22 cellular contexts compared by ENCODE assay signal in the genomic region with DNA sequence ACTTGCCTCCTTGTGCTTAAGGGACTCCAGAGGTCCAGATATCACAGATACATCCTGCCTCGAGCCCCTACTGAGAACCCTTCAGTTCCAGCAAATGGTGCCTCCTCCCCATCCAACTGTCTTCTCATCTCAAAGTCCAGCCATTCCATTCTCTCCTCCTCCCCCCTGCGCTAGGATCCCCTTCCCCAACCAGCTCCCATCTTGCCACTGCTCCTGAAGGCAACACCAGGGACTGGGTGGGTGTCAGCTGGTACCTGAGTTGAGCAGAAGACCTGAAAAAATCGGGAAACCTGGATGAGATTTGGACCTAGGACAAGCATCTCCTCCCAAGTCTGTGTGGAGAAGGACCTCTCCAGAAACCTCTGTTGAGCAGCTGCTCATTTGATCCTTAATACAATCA. TPM values are rescaled to one million over a fixed set of nuclear protein-coding genes. Genes with fewer than 3 reads are reported as not detected.
DNase-seq lines count a peak whose midpoint lies in the region; ATAC-seq, FAIRE-seq and TF ChIP-seq lines count a peak whose summit lies in the region.
"Had no signal": no experiment of that assay in that cellular context is flagged by ENCODE, and none has a peak within 500 bp of the region (broad histone marks: within the 10 kb centered on the region; RNA-seq: fewer than 3 reads in every experiment).

No MANE protein-coding gene starts in this region.

- intact Hi-C loops in left ventricle myocardium superior (cut with micrococcal nuclease) (loop anchor here (10.0 kb wide), 1 partner anchor 167 kb away; the partner anchor contains the start of gene RPS17), ascending aorta (cut with DNase I) (no loop called here)

- H3K79me2 ChIP-seq in osteoblast (ENCODE audit: insufficient read depth, low read length): no peaks in the 10 kb centered on the region

- CTCF ChIA-PET in HEK293 (lab: Yijun Ruan, JAX): interaction anchor here (0.6 kb wide), 1 partner anchor 1578 kb away, joined by 3 read pairs; the partner anchor contains the start of gene CFAP161

- no peaks in the 10 kb centered on the region for H4K20me1 ChIP-seq in osteoblast (ENCODE audit: insufficient read depth, low read length)

- H3K36me3 ChIP-seq in HEK293 (ENCODE audit: control insufficient read depth in 2 of 2, insufficient read depth in 1 of 2, low read length in 2 of 2): no peaks in the 10 kb centered on the region
- no peaks in the 10 kb centered on the region for H3K36me3 ChIP-seq in osteoblast (ENCODE audit: insufficient read depth, low read length)
- no peaks in the 10 kb centered on the region for H3K36me3 ChIP-seq in ascending aorta
- H3K36me3 ChIP-seq: BE2C had no signal

- H3K9me3 ChIP-seq in HEK293 (ENCODE audit: control insufficient read depth, insufficient read depth, low read depth, low read length) (no peaks in the 10 kb centered on the region), osteoblast (ENCODE audit: low read depth, low read length) (no peaks in the 10 kb centered on the region), ascending aorta (no peaks in the 10 kb centered on the region)
- H3K9me3 ChIP-seq: BE2C had no signal

- H3K27ac ChIP-seq in HEK293 (ENCODE audit: extremely low read depth, low read depth, low read length) (no peak overlapping the region), osteoblast (ENCODE audit: low read depth, low read length) (no peak overlapping the region), ascending aorta (no peak overlapping the region)

- H3K4me1 ChIP-seq in HEK293 (ENCODE audit: control insufficient read depth, insufficient read depth, low read length) (peaks cover 3% of the 10 kb centered on the region), osteoblast (ENCODE audit: insufficient read depth, low read length) (peaks cover 5% of the 10 kb centered on the region), ascending aorta (peaks cover 7 to 11% of the 10 kb centered on the region in 2 donors)

- H3K4me3 ChIP-seq in HEK293 (ENCODE audit: low read depth, low read length): no peak overlapping the region
- H3K4me3 ChIP-seq in osteoblast (ENCODE audit: insufficient read depth, low read length): no peak overlapping the region
- H3K4me3 ChIP-seq in ascending aorta: no peak overlapping the region
- H3K4me3 ChIP-seq: GM23338 had no signal

- no peaks in the 10 kb centered on the region for H3K27me3 ChIP-seq in osteoblast (ENCODE audit: insufficient read depth, low read length)
- no peaks in the 10 kb centered on the region for H3K27me3 ChIP-seq in ascending aorta
- H3K27me3 ChIP-seq: BE2C had no signal

- DNase-seq in mesenteric fat pad (ENCODE audit: low spot score): peak; percentile 53
- peak; percentile 51 for DNase-seq in osteoblast (ENCODE audit: insufficient read length, low spot score, missing footprints)
- no peak for DNase-seq in left ventricle myocardium superior
- DNase-seq in NCI-H446 treated with DMSO at 0.1 percent for 48 hours (lab: John Stamatoyannopoulos, UW): no peak
- DNase-seq in ascending aorta (ENCODE audit: low spot score in 2 of 2): no peak
- DNase-seq in urothelium cell line (ENCODE audit: low spot score): no peak
- DNase-seq: BE2C; C1 segment of cervical spinal cord; CD4-positive, CD25-positive, alpha-beta regulatory T cell; CD8-positive, alpha-beta memory T cell; COR-L47; DMS 273 treated with DMSO at 0.1 percent for 48 hours; DMS53; DND-41; EL; H7 had no signal

- H3K4me2 ChIP-seq in osteoblast (ENCODE audit: insufficient read depth, low read length): no peak overlapping the region
- H3K4me2 ChIP-seq: GM23338 had no signal

- H2AFZ ChIP-seq in osteoblast (ENCODE audit: low read length): no peak overlapping the region
- H2AFZ ChIP-seq: GM23338 had no signal

- POLR2A ChIA-PET in HEK293 (lab: Yijun Ruan, JAX): interaction anchor here (0.6 kb wide), 1 partner anchor 39 kb away, joined by 3 read pairs; no protein-coding TSS in a partner anchor

- TF ChIP-seq CTCF in HEK293 (tag by site-specific recombination; IDR thresholded peaks at IDR 0.05) (no peak), osteoblast (IDR thresholded peaks at IDR 0.05; ENCODE audit: extremely low read depth, low read depth, low read length) (no peak), ascending aorta (IDR thresholded peaks at IDR 0.05) (no peak)

- ATAC-seq in left ventricle myocardium superior: no peak
- ATAC-seq: GM23338, HCT116 had no signal

- no peak for FAIRE-seq in urothelium cell line (lab: Jason Lieb, UNC)
- FAIRE-seq: GM12891, GM18507 had no signal

TF ChIP-seq in HEK293, 187 proteins besides CTCF, POLR2A, EP300 and RAD21:
- peak; percentile 79 for TF ChIP-seq ZNF341 (tag by site-specific recombination; IDR thresholded peaks at IDR 0.05; ENCODE audit: low read depth)
- TF ChIP-seq, protein P1, sequence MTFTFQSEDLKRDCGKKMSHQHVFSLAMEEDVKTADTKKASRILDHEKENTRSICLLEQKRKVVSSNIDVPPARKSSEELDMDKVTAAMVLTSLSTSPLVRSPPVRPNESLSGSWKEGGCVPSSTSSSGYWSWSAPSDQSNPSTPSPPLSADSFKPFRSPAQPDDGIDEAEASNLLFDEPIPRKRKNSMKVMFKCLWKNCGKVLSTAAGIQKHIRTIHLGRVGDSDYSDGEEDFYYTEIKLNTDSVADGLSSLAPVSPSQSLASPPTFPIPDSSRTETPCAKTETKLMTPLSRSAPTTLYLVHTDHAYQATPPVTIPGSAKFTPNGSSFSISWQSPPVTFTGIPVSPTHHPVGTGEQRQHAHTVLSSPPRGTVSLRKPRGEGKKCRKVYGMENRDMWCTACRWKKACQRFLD (tag by site-specific recombination; IDR thresholded peaks at IDR 0.05): no peak
- TF ChIP-seq ZNF426 (tag by site-specific recombination; IDR thresholded peaks at IDR 0.05): no peak
TF ChIP-seq in HEK293: peak in this region for 1.

RNA-seq across cellular contexts. Expression of gene AP3B2, which starts 2.4 kb away (rescaled TPM):
- total RNA-seq in mesenteric fat pad (0.84 TPM), osteoblast (under 0.01 and 0.36 TPM in 2 replicates), left ventricle myocardium superior (0.84 TPM), ascending aorta (not detected)
- total RNA-seq: HT-29 had no signal

Comparison
In these comparisons a context has a peak if more than half of its experiments do, and no peak if none do; other contexts are left out.
1. DNase-seq: peak in mesenteric fat pad (single experiment) and osteoblast (single experiment); none in left ventricle myocardium superior (single experiment), NCI-H446 treated with DMSO at 0.1 percent for 48 hours (single experiment), ascending aorta (0 of 2) and urothelium cell line (single experiment).